Comparison of ENCODE assay signal across 11 cellular contexts in genomic region chr9:95807326-95807947, GRCh38.
A peak's percentile ranks its signal among the peaks of the same experiment; 100 is the strongest.
DNase-seq lines count a peak whose midpoint lies in the region; ATAC-seq, FAIRE-seq and TF ChIP-seq lines count a peak whose summit lies in the region.
"Had no signal": no experiment of that assay in that cellular context is flagged by ENCODE, and none has a peak within 500 bp of the region (broad histone marks: within the 10 kb centered on the region; RNA-seq: fewer than 3 reads in every experiment).

No MANE protein-coding gene starts in this region.

- no peak for DNase-seq in activated naive CD8-positive, alpha-beta T cell treated with anti-CD3 and anti-CD28 coated beads, Interleukin-2, amount 50 U/mL, for 24 hours
- DNase-seq in activated naive CD8-positive, alpha-beta T cell treated with anti-CD3 and anti-CD28 coated beads for 36 hours: no peak
- DNase-seq in osteocyte (ENCODE audit: extremely low spot score, unreplicated experiment): no peak
- no peak for DNase-seq in aorta
- no peak for DNase-seq in DMS 273 treated with DMSO at 0.1 percent for 48 hours (lab: John Stamatoyannopoulos, UW)
- no peak for DNase-seq in glutamatergic neuron
- DNase-seq: activated CD4-positive, alpha-beta T cell treated with anti-CD3 and anti-CD28 coated beads for 4 hours; midbrain had no signal

- peak; percentile 53 for ATAC-seq in activated naive CD8-positive, alpha-beta T cell treated with anti-CD3 and anti-CD28 coated beads, Interleukin-2, amount 50 U/mL, for 24 hours
- ATAC-seq in aorta (ENCODE audit: low FRiP score): peak; percentile 74
- no peak for ATAC-seq in HG03135 (IDR thresholded peaks at IDR 0.05; ENCODE audit: unreplicated experiment)

- no peaks in the 10 kb centered on the region for H3K36me3 Mint-ChIP-seq in activated naive CD8-positive, alpha-beta T cell treated with anti-CD3 and anti-CD28 coated beads, Interleukin-2, amount 50 U/mL, for 24 hours (ENCODE audit: low read depth)
- no peaks in the 10 kb centered on the region for H3K36me3 Mint-ChIP-seq in activated naive CD8-positive, alpha-beta T cell treated with anti-CD3 and anti-CD28 coated beads for 36 hours
- H3K36me3 Mint-ChIP-seq in osteocyte (ENCODE audit: unreplicated experiment) (peaks cover 4% of the 10 kb centered on the region), glutamatergic neuron (ENCODE audit: unreplicated experiment) (peaks cover 10% of the 10 kb centered on the region)

- no peaks in the 10 kb centered on the region for H3K9me3 ChIP-seq in aorta (ENCODE audit: control insufficient read depth, low read length)

- no peak overlapping the region for H3K4me3 Mint-ChIP-seq in activated naive CD8-positive, alpha-beta T cell treated with anti-CD3 and anti-CD28 coated beads, Interleukin-2, amount 50 U/mL, for 24 hours
- no peak overlapping the region for H3K4me3 Mint-ChIP-seq in activated naive CD8-positive, alpha-beta T cell treated with anti-CD3 and anti-CD28 coated beads for 36 hours
- peak overlapping the region; percentile 2 for H3K4me3 Mint-ChIP-seq in osteocyte (ENCODE audit: unreplicated experiment)
- H3K4me3 Mint-ChIP-seq in glutamatergic neuron (ENCODE audit: unreplicated experiment): no peak overlapping the region

- intact Hi-C loops in aorta (cut with DNase I): no loop called here

- H3K27me3 Mint-ChIP-seq in activated naive CD8-positive, alpha-beta T cell treated with anti-CD3 and anti-CD28 coated beads, Interleukin-2, amount 50 U/mL, for 24 hours: peaks cover 13% of the 10 kb centered on the region
- H3K27me3 Mint-ChIP-seq in activated naive CD8-positive, alpha-beta T cell treated with anti-CD3 and anti-CD28 coated beads for 36 hours: no peaks in the 10 kb centered on the region
- no peaks in the 10 kb centered on the region for H3K27me3 Mint-ChIP-seq in osteocyte (ENCODE audit: unreplicated experiment)
- peaks cover 1% of the 10 kb centered on the region for H3K27me3 Mint-ChIP-seq in glutamatergic neuron (ENCODE audit: unreplicated experiment)

- peaks cover 8% of the 10 kb centered on the region for H3K9me3 Mint-ChIP-seq in activated naive CD8-positive, alpha-beta T cell treated with anti-CD3 and anti-CD28 coated beads, Interleukin-2, amount 50 U/mL, for 24 hours
- peaks cover 2% of the 10 kb centered on the region for H3K9me3 Mint-ChIP-seq in activated naive CD8-positive, alpha-beta T cell treated with anti-CD3 and anti-CD28 coated beads for 36 hours
- H3K9me3 Mint-ChIP-seq in osteocyte (ENCODE audit: unreplicated experiment) (no peaks in the 10 kb centered on the region), glutamatergic neuron (ENCODE audit: unreplicated experiment) (no peaks in the 10 kb centered on the region)

- 9 to 13% methylated on average over 5 of the region's 5 CpGs for WGBS in aorta, 2 donors

- peaks cover 2 to 5% of the 10 kb centered on the region in 2 donors for H3K4me1 ChIP-seq in aorta (ENCODE audit: control insufficient read depth in 1 of 2, insufficient read depth in 2 of 2, low read length in 2 of 2)

- H3K27me3 ChIP-seq in aorta (ENCODE audit: control insufficient read depth in 1 of 2, insufficient read depth in 2 of 2, low read length in 1 of 2): no peaks in the 10 kb centered on the region

- H3K4me1 Mint-ChIP-seq in activated naive CD8-positive, alpha-beta T cell treated with anti-CD3 and anti-CD28 coated beads, Interleukin-2, amount 50 U/mL, for 24 hours: peaks cover 52% of the 10 kb centered on the region
- H3K4me1 Mint-ChIP-seq in activated naive CD8-positive, alpha-beta T cell treated with anti-CD3 and anti-CD28 coated beads for 36 hours: peaks cover 38% of the 10 kb centered on the region
- H3K4me1 Mint-ChIP-seq in osteocyte (ENCODE audit: unreplicated experiment) (peaks cover 30% of the 10 kb centered on the region), glutamatergic neuron (ENCODE audit: low read depth, unreplicated experiment) (no peaks in the 10 kb centered on the region)

- peak overlapping the region; percentile 2 for H3K27ac Mint-ChIP-seq in activated naive CD8-positive, alpha-beta T cell treated with anti-CD3 and anti-CD28 coated beads, Interleukin-2, amount 50 U/mL, for 24 hours
- no peak overlapping the region for H3K27ac Mint-ChIP-seq in activated naive CD8-positive, alpha-beta T cell treated with anti-CD3 and anti-CD28 coated beads for 36 hours
- H3K27ac Mint-ChIP-seq in osteocyte (ENCODE audit: unreplicated experiment): peak overlapping the region; percentile 54
- no peak overlapping the region for H3K27ac Mint-ChIP-seq in glutamatergic neuron (ENCODE audit: unreplicated experiment)

- FAIRE-seq in endometrium (lab: Jason Lieb, UNC): peak; percentile 74

- peak overlapping the region in 1 of 2 donors; percentile 57 for H3K27ac ChIP-seq in aorta (ENCODE audit: low read depth in 1 of 2, low read length in 2 of 2)
- H3K27ac ChIP-seq: PC-9 had no signal

- H3K4me3 ChIP-seq in aorta (ENCODE audit: low read length in 2 of 2): no peak overlapping the region
- H3K4me3 ChIP-seq: PC-9 had no signal

- H3K36me3 ChIP-seq in aorta (ENCODE audit: control insufficient read depth in 1 of 2, insufficient read depth in 2 of 2, low read length in 1 of 2): no peaks in the 10 kb centered on the region

- TF ChIP-seq CTCF in osteocyte (IDR thresholded peaks at IDR 0.05) (no peak), glutamatergic neuron (IDR thresholded peaks at IDR 0.05; ENCODE audit: partially characterized antibody, unreplicated experiment) (no peak)

Comparison
In these comparisons a context has a peak if more than half of its experiments do, and no peak if none do; other contexts are left out.
1. H3K27ac Mint-ChIP-seq: peak in activated naive CD8-positive, alpha-beta T cell treated with anti-CD3 and anti-CD28 coated beads, Interleukin-2, amount 50 U/mL, for 24 hours (single experiment) and osteocyte (single experiment); none in activated naive CD8-positive, alpha-beta T cell treated with anti-CD3 and anti-CD28 coated beads for 36 hours (single experiment) and glutamatergic neuron (single experiment).